9 cellular contexts compared by ENCODE assay signal in the genomic region with DNA sequence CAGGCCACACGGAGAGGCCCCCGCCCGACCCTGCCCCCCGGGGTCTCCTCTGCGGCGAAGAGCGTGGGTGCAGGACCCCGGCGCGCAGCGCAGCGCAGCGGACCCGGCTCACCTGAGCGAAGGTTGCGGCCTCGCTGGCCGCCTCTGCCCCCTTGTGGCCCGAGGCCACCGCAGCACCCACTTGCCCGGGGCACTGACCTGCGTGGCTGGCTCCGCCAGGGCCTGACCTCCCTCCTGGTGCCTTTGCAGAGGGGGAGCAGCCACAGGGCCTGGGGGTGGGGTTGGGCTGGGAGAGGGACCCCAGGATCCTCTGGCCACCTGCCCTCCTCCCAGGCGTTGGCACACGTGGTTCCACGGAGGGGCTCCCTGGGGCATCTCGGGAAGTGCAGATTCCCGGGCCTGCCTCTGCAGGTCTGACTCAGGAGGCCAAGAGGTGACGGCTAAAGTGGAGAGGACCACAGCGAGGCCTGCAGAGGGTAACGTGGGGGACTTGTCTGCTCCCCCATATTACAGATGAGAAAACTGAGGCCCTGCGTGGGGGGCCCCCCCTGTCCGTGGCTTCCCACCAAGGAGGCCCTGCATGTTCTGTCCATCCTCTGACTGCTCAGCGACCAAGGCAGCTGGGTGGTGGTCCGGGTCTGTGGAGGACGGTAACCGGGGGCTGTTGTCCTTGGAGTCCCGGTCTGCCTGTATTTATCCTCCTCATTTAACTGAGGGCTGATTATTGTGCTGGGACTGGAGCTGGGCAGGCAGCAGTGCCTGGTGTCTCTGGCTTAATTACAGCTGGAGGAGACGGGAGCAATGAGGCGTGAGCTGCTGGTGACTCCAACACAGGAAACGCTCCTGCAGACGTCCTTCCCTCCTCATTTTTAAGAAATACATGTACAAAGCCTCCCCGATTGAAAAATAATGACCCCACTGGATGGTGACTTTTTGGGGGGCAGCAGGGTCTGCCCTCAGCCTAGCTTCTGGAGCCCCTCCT.
A peak's percentile ranks its signal among the peaks of the same experiment; 100 is the strongest.
DNase-seq lines count a peak whose midpoint lies in the region; ATAC-seq and TF ChIP-seq lines count a peak whose summit lies in the region.
"Had no signal": no experiment of that assay in that cellular context is flagged by ENCODE, and none has a peak within 500 bp of the region (broad histone marks: within the 10 kb centered on the region; RNA-seq: fewer than 3 reads in every experiment).

No MANE protein-coding gene starts in this region.

- TF ChIP-seq CTCF in AG09309 (IDR thresholded peaks at IDR 0.05; ENCODE audit: control insufficient read depth, insufficient read depth, low read depth, low read length, missing control alignments) (peak; percentile 54), ascending aorta (IDR thresholded peaks at IDR 0.05) (peak; percentile 20 to 42 (median 34))

- H3K9me3 ChIP-seq in ascending aorta: no peaks in the 10 kb centered on the region
- H3K9me3 ChIP-seq: HAP-1 had no signal

- no peak overlapping the region for H3K27ac ChIP-seq in ascending aorta

- DNase-seq in AG09309 (ENCODE audit: low read depth) (no peak), ascending aorta (ENCODE audit: low spot score in 2 of 2) (no peak), immature natural killer cell (peak; percentile 28 to 41 (median 37))
- peak in 2 of 3 experiments; percentile 10 to 40 for DNase-seq in stimulated activated CD4-positive, alpha-beta T cell treated with anti-CD3 and anti-CD28 coated beads, TNF-alpha, amount 100 ng/mL, for 24 hours (ENCODE audit: low read depth in 3 of 3)

- H3K27ac Mint-ChIP-seq in immature natural killer cell: no peak overlapping the region

- intact Hi-C loops in ascending aorta (cut with DNase I): loop anchor here (5.0 to 10.0 kb wide), 2 partner anchors 210 to 273 kb away; no protein-coding TSS in a partner anchor

- H3K4me3 Mint-ChIP-seq in immature natural killer cell: no peak overlapping the region

- H3K27me3 Mint-ChIP-seq in immature natural killer cell (ENCODE audit: low read depth in 3 of 3): peaks cover 1 to 20% (median 13%) of the 10 kb centered on the region in 3 donors

- H3K27me3 ChIP-seq in ascending aorta: no peaks in the 10 kb centered on the region

- H3K9me3 Mint-ChIP-seq in immature natural killer cell: no peaks in the 10 kb centered on the region

- no peaks in the 10 kb centered on the region for H3K36me3 ChIP-seq in ascending aorta
- H3K36me3 ChIP-seq: HAP-1 had no signal

- no peaks in the 10 kb centered on the region for H3K36me3 Mint-ChIP-seq in immature natural killer cell

- ATAC-seq in GM19438 (IDR thresholded peaks at IDR 0.05; ENCODE audit: low read depth, unreplicated experiment) (peak; percentile 57), HG03442 (IDR thresholded peaks at IDR 0.05; ENCODE audit: unreplicated experiment) (no peak), GM21528 (IDR thresholded peaks at IDR 0.05; ENCODE audit: low FRiP score, unreplicated experiment) (no peak)

- no peak overlapping the region for H3K4me3 ChIP-seq in AG09309 (ENCODE audit: control insufficient read depth, low read depth, low read length)
- no peak overlapping the region for H3K4me3 ChIP-seq in ascending aorta
- H3K4me3 ChIP-seq: HAP-1 had no signal

- no peaks in the 10 kb centered on the region for H3K4me1 Mint-ChIP-seq in immature natural killer cell

- H3K4me1 ChIP-seq in ascending aorta: no peaks in the 10 kb centered on the region

TF ChIP-seq in PFSK-1, 5 proteins besides CTCF, POLR2A, EP300 and RAD21:
- peak; percentile 67 for TF ChIP-seq FOXP2 (optimal IDR thresholded peaks at IDR 0.05; ENCODE audit: borderline replicate concordance, extremely low read depth, extremely low read length, insufficient read depth)
- no peak for TF ChIP-seq SIN3A (IDR thresholded peaks at IDR 0.05; ENCODE audit: borderline replicate concordance, insufficient read depth, low read length)

Comparison
In these comparisons a context has a peak if more than half of its experiments do, and no peak if none do; other contexts are left out.
1. DNase-seq: peak in immature natural killer cell (3 of 3) and stimulated activated CD4-positive, alpha-beta T cell treated with anti-CD3 and anti-CD28 coated beads, TNF-alpha, amount 100 ng/mL, for 24 hours (2 of 3); none in AG09309 (single experiment) and ascending aorta (0 of 2).